10 cellular contexts compared by ENCODE assay signal in the genomic region with DNA sequence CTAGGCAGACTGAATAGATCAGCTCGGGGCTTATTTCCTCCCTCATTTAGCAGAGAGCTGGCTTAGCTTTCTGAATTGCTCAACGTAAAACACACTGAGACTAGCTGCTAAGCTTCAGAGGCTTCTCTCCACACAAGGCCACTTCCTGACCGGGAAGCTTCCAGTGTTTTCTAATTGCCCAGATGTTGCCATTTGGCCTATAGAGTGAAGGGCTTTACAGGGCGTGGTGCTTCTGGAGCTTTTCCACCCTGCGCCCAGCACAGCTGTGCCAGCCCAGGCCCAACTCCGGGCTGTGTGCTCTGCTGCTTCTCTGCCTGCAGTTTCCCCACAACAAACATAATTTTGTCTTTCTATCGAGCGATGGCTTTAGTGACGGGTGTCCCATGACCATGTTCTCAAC. TPM values are rescaled to one million over a fixed set of nuclear protein-coding genes. Genes with fewer than 3 reads are reported as not detected.
A peak's percentile ranks its signal among the peaks of the same experiment; 100 is the strongest.
DNase-seq lines count a peak whose midpoint lies in the region; FAIRE-seq and TF ChIP-seq lines count a peak whose summit lies in the region.
"Had no signal": no experiment of that assay in that cellular context is flagged by ENCODE, and none has a peak within 500 bp of the region (broad histone marks: within the 10 kb centered on the region; RNA-seq: fewer than 3 reads in every experiment).

No MANE protein-coding gene starts in this region.

- TF ChIP-seq CTCF in endodermal cell (conservative IDR thresholded peaks at IDR 0.05) (no peak), mesothelial cell of epicardium (IDR thresholded peaks at IDR 0.05; ENCODE audit: unreplicated experiment) (no peak), tibial nerve (IDR thresholded peaks at IDR 0.05) (no peak)

- no peak for FAIRE-seq in H54 (lab: Jason Lieb, UNC)

- DNase-seq in activated naive CD4-positive, alpha-beta T cell treated with anti-CD3 and anti-CD28 coated beads for 36 hours: no peak
- DNase-seq in activated naive CD4-positive, alpha-beta T cell (lab: John Stamatoyannopoulos, UW): no peak
- DNase-seq in endodermal cell (peak; percentile 63), mesothelial cell of epicardium (ENCODE audit: low spot score in 2 of 2, unreplicated experiment in 2 of 2) (no peak), tibial nerve (ENCODE audit: low spot score in 2 of 2) (peak in 1 of 2 donors; percentile 47), H54 (ENCODE audit: insufficient read length, low spot score) (no peak), NAMALWA (ENCODE audit: low spot score) (no peak)
- DNase-seq in stimulated activated CD4-positive, alpha-beta T cell treated with anti-CD3 and anti-CD28 coated beads, Interleukin-1b, Interleukin-23, amount 100 ng/mL, for 48 hours: no peak

- TF ChIP-seq EP300 in tibial nerve (IDR thresholded peaks at IDR 0.05): peak in 1 of 2 donors; percentile 56

- WGBS in endodermal cell (ENCODE audit: insufficient coverage in 1 of 2, insufficient read length in 1 of 2), 2 experiments: 76 to 88% methylated on average over 6 to 9 of the region's 9 CpGs
- 25 to 39% methylated on average over 9 of the region's 9 CpGs for WGBS in tibial nerve, 2 donors

- H3K9me3 Mint-ChIP-seq in activated naive CD4-positive, alpha-beta T cell treated with anti-CD3 and anti-CD28 coated beads for 36 hours: no peaks in the 10 kb centered on the region
- H3K9me3 Mint-ChIP-seq in endodermal cell (no peaks in the 10 kb centered on the region), mesothelial cell of epicardium (no peaks in the 10 kb centered on the region)

- H3K4me3 ChIP-seq in endodermal cell (ENCODE audit: low read length): no peak overlapping the region
- H3K4me3 ChIP-seq in tibial nerve: peak overlapping the region in 1 of 4 donors; percentile 44

- no peaks in the 10 kb centered on the region for H3K27me3 ChIP-seq in endodermal cell (ENCODE audit: control insufficient read depth, insufficient read depth, low read length, poor library complexity, severe bottlenecking)
- no peaks in the 10 kb centered on the region for H3K27me3 ChIP-seq in tibial nerve

- TF ChIP-seq POLR2A in tibial nerve (IDR thresholded peaks at IDR 0.05) (peak in 1 of 2 donors; percentile 17), H54 (IDR thresholded peaks at IDR 0.05; ENCODE audit: low read depth, low read length) (no peak)

- H3K27me3 Mint-ChIP-seq in activated naive CD4-positive, alpha-beta T cell treated with anti-CD3 and anti-CD28 coated beads for 36 hours (ENCODE audit: low read depth): no peaks in the 10 kb centered on the region
- H3K27me3 Mint-ChIP-seq in endodermal cell (ENCODE audit: insufficient read depth) (peaks cover 5% of the 10 kb centered on the region), mesothelial cell of epicardium (ENCODE audit: low read depth) (no peaks in the 10 kb centered on the region)

- H3K4me1 ChIP-seq in endodermal cell (ENCODE audit: control insufficient read depth, insufficient read depth, low read length) (peaks cover 10% of the 10 kb centered on the region), tibial nerve (peaks cover 0 to 31% (median 13%) of the 10 kb centered on the region in 4 donors)

- H3K27ac Mint-ChIP-seq in activated naive CD4-positive, alpha-beta T cell treated with anti-CD3 and anti-CD28 coated beads for 36 hours: peak overlapping the region; percentile 26
- peak overlapping the region; percentile 86 for H3K27ac Mint-ChIP-seq in endodermal cell
- peak overlapping the region; percentile 86 for H3K27ac Mint-ChIP-seq in mesothelial cell of epicardium

- no peaks in the 10 kb centered on the region for H3K36me3 Mint-ChIP-seq in activated naive CD4-positive, alpha-beta T cell treated with anti-CD3 and anti-CD28 coated beads for 36 hours (ENCODE audit: low read depth)
- H3K36me3 Mint-ChIP-seq in endodermal cell (ENCODE audit: low read depth): no peaks in the 10 kb centered on the region
- H3K36me3 Mint-ChIP-seq in mesothelial cell of epicardium: no peaks in the 10 kb centered on the region

- no peak overlapping the region for H3K9ac ChIP-seq in endodermal cell (ENCODE audit: extremely low read depth, low read length, poor library complexity, severe bottlenecking)
- H3K9ac ChIP-seq: KMS-11 had no signal

- H3K27ac ChIP-seq in endodermal cell (ENCODE audit: low read depth, low read length) (peak overlapping the region; percentile 31), tibial nerve (peak overlapping the region; percentile 58 to 94 (median 72))
- H3K27ac ChIP-seq: C4-2B, KMS-11 had no signal

- H3K4me1 Mint-ChIP-seq in activated naive CD4-positive, alpha-beta T cell treated with anti-CD3 and anti-CD28 coated beads for 36 hours (ENCODE audit: low read depth): peaks cover 12% of the 10 kb centered on the region
- H3K4me1 Mint-ChIP-seq in endodermal cell (peaks cover 32% of the 10 kb centered on the region), mesothelial cell of epicardium (peaks cover 52% of the 10 kb centered on the region)

- peak overlapping the region; percentile 48 for H3K4me3 Mint-ChIP-seq in activated naive CD4-positive, alpha-beta T cell treated with anti-CD3 and anti-CD28 coated beads for 36 hours
- H3K4me3 Mint-ChIP-seq in endodermal cell (peak overlapping the region; percentile 44), mesothelial cell of epicardium (peak overlapping the region; percentile 47)

- H3K9me3 ChIP-seq in endodermal cell (ENCODE audit: control insufficient read depth, low read length): no peaks in the 10 kb centered on the region
- H3K9me3 ChIP-seq in tibial nerve: no peaks in the 10 kb centered on the region

- CTCF ChIA-PET in activated naive CD4-positive, alpha-beta T cell treated with anti-CD3 and anti-CD28 coated beads for 36 hours (lab: Charles Lee): interaction anchor here (0.6 to 9.2 kb wide), 18 partner anchors 10 to 303 kb away, joined by 3 to 181 read pairs (median 7); a partner anchor contains a TSS

- H3K36me3 ChIP-seq in endodermal cell (ENCODE audit: control insufficient read depth, insufficient read depth, low read length) (no peaks in the 10 kb centered on the region), tibial nerve (no peaks in the 10 kb centered on the region)

- intact Hi-C loops in activated naive CD4-positive, alpha-beta T cell treated with anti-CD3 and anti-CD28 coated beads for 36 hours (cut with micrococcal nuclease): no loop called here

RNA-seq across cellular contexts. Expression of a gene that starts 16.7 kb away (rescaled TPM):
- not detected for total RNA-seq in activated naive CD4-positive, alpha-beta T cell treated with anti-CD3 and anti-CD28 coated beads for 36 hours
- total RNA-seq in endodermal cell (not detected), mesothelial cell of epicardium (not detected in 3 replicates), tibial nerve (under 1 TPM in 1 of 4 donors, not detected in 3; 0.22 TPM)
- not detected for polyA plus RNA-seq in endodermal cell (2013, experiment 1 of 2)
- polyA plus RNA-seq in endodermal cell (2013, experiment 2 of 2): not detected

Comparison
In these comparisons a context has a peak if more than half of its experiments do, and no peak if none do; other contexts are left out.
1. H3K27ac Mint-ChIP-seq: peak in every context shown above with its lines; median percentile 86 in endodermal cell; 86 in mesothelial cell of epicardium; 26 in activated naive CD4-positive, alpha-beta T cell treated with anti-CD3 and anti-CD28 coated beads for 36 hours.